In genomic region chr13:40084934-40085333, GRCh38 we compare ENCODE assay signal across 29 cellular contexts.
DNase-seq lines count a peak whose midpoint lies in the region; ATAC-seq, FAIRE-seq and TF ChIP-seq lines count a peak whose summit lies in the region.
"Had no signal": no experiment of that assay in that cellular context is flagged by ENCODE, and none has a peak within 500 bp of the region (broad histone marks: within the 10 kb centered on the region; RNA-seq: fewer than 3 reads in every experiment).

No MANE protein-coding gene starts in this region.

- in situ Hi-C loops in HepG2 (cut with HindIII; ENCODE audit: extremely low pct_ligation_motif_present, low pct_unique_long_range_greater_than_20kb), result no loop called here

- peaks cover 0 to 4% (median 0%) of the 10 kb centered on the region in 4 donors for H3K4me1 ChIP-seq in liver (ENCODE audit: control insufficient read depth in 4 of 4, insufficient read depth in 4 of 4, low read length in 3 of 4)
- H3K4me1 ChIP-seq in HepG2 (ENCODE audit: insufficient read depth, low read length), result peaks cover 27% of the 10 kb centered on the region
- H3K4me1 ChIP-seq: BE2C, BLaER1 had no signal

- H3K9ac ChIP-seq in liver (ENCODE audit: low read depth in 1 of 2, low read length in 2 of 2) (no peak overlapping the region), HepG2 (ENCODE audit: insufficient read depth, low read depth, low read length) (no peak overlapping the region)
- H3K9ac ChIP-seq: BLaER1 had no signal

- H3K27me3 ChIP-seq in liver (ENCODE audit: control insufficient read depth in 4 of 4, insufficient read depth in 4 of 4, low read length in 3 of 4), result no peaks in the 10 kb centered on the region
- H3K27me3 ChIP-seq in HepG2 (ENCODE audit: control insufficient read depth in 1 of 2, insufficient read depth in 2 of 2, low read length in 2 of 2), result no peaks in the 10 kb centered on the region
- H3K27me3 ChIP-seq: BE2C, BLaER1 had no signal

- no peaks in the 10 kb centered on the region for H3K79me2 ChIP-seq in HepG2 (ENCODE audit: insufficient read depth, low read length)

- TF ChIP-seq RAD21 in liver (IDR thresholded peaks at IDR 0.05), result no peak
- TF ChIP-seq RAD21 in HepG2 (CRISPR knock-in tag; IDR thresholded peaks at IDR 0.05), result no peak

- DNase-seq in HepG2 (ENCODE audit: low spot score) (no peak), activated B cell treated with CpG ODN at 0.5 μM for 24 hours (no peak), pulmonary artery endothelial cell (ENCODE audit: low read depth, low spot score) (peak; percentile 20), kidney tubule cell (ENCODE audit: low spot score) (no peak), NCI-H2107 (lab: John Stamatoyannopoulos, UW) (no peak)
- DNase-seq: 8988T; ACHN; BE2C; C1 segment of cervical spinal cord; CD4-positive, alpha-beta memory T cell; CD4-positive, CD25-positive, alpha-beta regulatory T cell; CD8-positive, alpha-beta memory T cell; COR-L47; DMS 273 treated with DMSO at 0.1 percent for 48 hours; DMS153; DMS53; DMS79; DND-41; EL; GDM1 had no signal

- no peak for TF ChIP-seq EP300 in HepG2 (IDR thresholded peaks at IDR 0.05; ENCODE audit: low read depth in 2 of 2, low read length in 2 of 2)
- no peak for TF ChIP-seq EP300 in HepG2 (CRISPR knock-in tag; IDR thresholded peaks at IDR 0.05; ENCODE audit: borderline replicate concordance)

- H3K4me3 Mint-ChIP-seq in activated B cell treated with CpG ODN at 0.5 μM for 24 hours, result no peak overlapping the region
- H3K4me3 Mint-ChIP-seq: CD14-positive monocyte; CD4-positive, alpha-beta memory T cell; CD4-positive, CD25-positive, alpha-beta regulatory T cell; CD8-positive, alpha-beta memory T cell had no signal

- intact Hi-C loops in HepG2 (cut with micrococcal nuclease; ENCODE audit: unreplicated experiment), result no loop called here
- intact Hi-C loops in activated B cell treated with CpG ODN at 0.5 μM for 24 hours (cut with micrococcal nuclease), result no loop called here

- H3K4me2 ChIP-seq in HepG2 (ENCODE audit: low read depth, low read length), result no peak overlapping the region
- H3K4me2 ChIP-seq: BLaER1 had no signal

- WGBS in liver, result 85% methylated on average over 2 of the region's 2 CpGs
- 27% methylated on average over 2 of the region's 2 CpGs for WGBS in HepG2 (ENCODE audit: low lambda C conversion rate)

- no peaks in the 10 kb centered on the region for H3K27me3 Mint-ChIP-seq in activated B cell treated with CpG ODN at 0.5 μM for 24 hours
- H3K27me3 Mint-ChIP-seq: CD4-positive, alpha-beta memory T cell; CD4-positive, CD25-positive, alpha-beta regulatory T cell; CD8-positive, alpha-beta memory T cell had no signal

- H3K4me3 ChIP-seq in liver (ENCODE audit: low read depth in 1 of 3, low read length in 3 of 3) (no peak overlapping the region), HepG2 (replicated peaks in 1 of 3; ENCODE audit: insufficient read depth in 1 of 3, low read depth in 2 of 3, low read length in 3 of 3) (no peak overlapping the region)
- H3K4me3 ChIP-seq: BLaER1, GM12878 had no signal

- H3K27ac Mint-ChIP-seq in activated B cell treated with CpG ODN at 0.5 μM for 24 hours, result peak overlapping the region; percentile 15
- H3K27ac Mint-ChIP-seq: CD14-positive monocyte; CD8-positive, alpha-beta memory T cell had no signal

- ATAC-seq in HepG2, result no peak
- ATAC-seq in activated B cell treated with CpG ODN at 0.5 μM for 24 hours (ENCODE audit: low read depth), result no peak
- no peak for ATAC-seq in HG03469 (IDR thresholded peaks at IDR 0.05; ENCODE audit: unreplicated experiment)
- ATAC-seq: GM12878 had no signal

- TF ChIP-seq CTCF in liver (IDR thresholded peaks at IDR 0.05; ENCODE audit: low read depth, low read length, missing input control) (no peak), HepG2 (CRISPR knock-in tag; IDR thresholded peaks at IDR 0.05) (no peak), activated B cell treated with CpG ODN at 0.5 μM for 24 hours (IDR thresholded peaks at IDR 0.05) (no peak)

- H3K36me3 Mint-ChIP-seq in activated B cell treated with CpG ODN at 0.5 μM for 24 hours (ENCODE audit: low read depth), result no peaks in the 10 kb centered on the region
- H3K36me3 Mint-ChIP-seq: CD14-positive monocyte; CD4-positive, alpha-beta memory T cell; CD4-positive, CD25-positive, alpha-beta regulatory T cell had no signal

- no peaks in the 10 kb centered on the region for H3K4me1 Mint-ChIP-seq in activated B cell treated with CpG ODN at 0.5 μM for 24 hours
- H3K4me1 Mint-ChIP-seq: CD14-positive monocyte; CD4-positive, alpha-beta memory T cell; CD8-positive, alpha-beta memory T cell had no signal

- H4K20me1 ChIP-seq in HepG2 (ENCODE audit: insufficient read depth, low read length), result no peaks in the 10 kb centered on the region
- H4K20me1 ChIP-seq: BLaER1 had no signal

- H3K27ac ChIP-seq in liver (ENCODE audit: low read depth in 1 of 2, low read length in 2 of 2) (no peak overlapping the region), HepG2 (ENCODE audit: extremely low read length, insufficient read depth, low read length) (no peak overlapping the region)
- H3K27ac ChIP-seq: BLaER1 had no signal

- no peaks in the 10 kb centered on the region for H3K36me3 ChIP-seq in liver (ENCODE audit: control insufficient read depth in 4 of 4, insufficient read depth in 3 of 4, low read depth in 1 of 4, low read length in 3 of 4)
- H3K36me3 ChIP-seq in HepG2 (replicated peaks in 1 of 2; ENCODE audit: control insufficient read depth in 1 of 2, insufficient read depth in 2 of 2, low read length in 2 of 2), result no peaks in the 10 kb centered on the region
- H3K36me3 ChIP-seq: BE2C, BLaER1 had no signal

- TF ChIP-seq POLR2A in HepG2 (IDR thresholded peaks at IDR 0.05; ENCODE audit: insufficient read depth in 1 of 2, low read depth in 2 of 2, low read length in 2 of 2), result no peak

- CTCF ChIA-PET in HepG2 (lab: Yijun Ruan, JAX; ENCODE audit: low intra/inter-chr PET ratio, low total read pairs) (no interaction called here), activated B cell treated with CpG ODN at 0.5 μM for 24 hours (lab: Charles Lee) (interaction anchor here (1.2 to 3.2 kb wide), 2 partner anchors 16 to 142 kb away, joined by 3 to 11 read pairs; no protein-coding TSS in a partner anchor)

- POLR2A ChIA-PET in HepG2 (lab: Yijun Ruan, JAX) (no interaction called here), activated B cell treated with CpG ODN at 0.5 μM for 24 hours (lab: Charles Lee) (no interaction called here)

- no TSS peak for BruUV-seq in HepG2 (replicated peaks; lab: Mats Ljungman, UMichigan)

- no peaks in the 10 kb centered on the region for H3K9me3 Mint-ChIP-seq in activated B cell treated with CpG ODN at 0.5 μM for 24 hours
- H3K9me3 Mint-ChIP-seq: CD8-positive, alpha-beta memory T cell had no signal

- H2AFZ ChIP-seq in HepG2 (ENCODE audit: low read length), result no peak overlapping the region

- H3K9me3 ChIP-seq in liver (ENCODE audit: control insufficient read depth in 4 of 4, low read length in 3 of 4) (no peaks in the 10 kb centered on the region), HepG2 (ENCODE audit: low read length) (no peaks in the 10 kb centered on the region)
- H3K9me3 ChIP-seq: BE2C had no signal

- no peak for FAIRE-seq in HepG2 (lab: Jason Lieb, UNC)
- FAIRE-seq in islet of Langerhans (lab: Jason Lieb, UNC), result peak; percentile 62
- FAIRE-seq: A204.1, GM12878, GM12892, GM18507 had no signal

TF ChIP-seq in liver, 16 proteins besides CTCF, POLR2A, EP300 and RAD21:
- TF ChIP-seq HNF4G (IDR thresholded peaks at IDR 0.05) (no peak), FOXA1 (IDR thresholded peaks at IDR 0.05) (no peak), ZBTB33 (IDR thresholded peaks at IDR 0.05) (no peak), NR2F2 (IDR thresholded peaks at IDR 0.05) (peak; percentile 67), HNF4A (conservative IDR thresholded peaks at IDR 0.05) (no peak)
TF ChIP-seq in liver: peak in this region for 1.

TF ChIP-seq in HepG2, 621 proteins besides CTCF, POLR2A, EP300 and RAD21:
- TF ChIP-seq SALL2 (CRISPR knock-in tag; IDR thresholded peaks at IDR 0.05) (no peak), ZNF12 (CRISPR knock-in tag; IDR thresholded peaks at IDR 0.05) (no peak), MLLT10 (CRISPR knock-in tag; IDR thresholded peaks at IDR 0.05) (no peak), TAF1 (CRISPR knock-in tag; IDR thresholded peaks at IDR 0.05) (no peak), ZNF3 (CRISPR knock-in tag; IDR thresholded peaks at IDR 0.05) (no peak), KDM6A (CRISPR knock-in tag; IDR thresholded peaks at IDR 0.05; ENCODE audit: low read depth) (no peak), PHF8 (CRISPR knock-in tag; IDR thresholded peaks at IDR 0.05) (no peak), ZNF580 (CRISPR knock-in tag; IDR thresholded peaks at IDR 0.05; ENCODE audit: borderline replicate concordance, low read depth) (no peak), ZNF557 (CRISPR knock-in tag; IDR thresholded peaks at IDR 0.05) (no peak), ZNF629 (CRISPR knock-in tag; conservative IDR thresholded peaks at IDR 0.05) (no peak)
TF ChIP-seq in HepG2: peak in this region for 0.
